9 cellular contexts compared by ENCODE assay signal in the genomic region with DNA sequence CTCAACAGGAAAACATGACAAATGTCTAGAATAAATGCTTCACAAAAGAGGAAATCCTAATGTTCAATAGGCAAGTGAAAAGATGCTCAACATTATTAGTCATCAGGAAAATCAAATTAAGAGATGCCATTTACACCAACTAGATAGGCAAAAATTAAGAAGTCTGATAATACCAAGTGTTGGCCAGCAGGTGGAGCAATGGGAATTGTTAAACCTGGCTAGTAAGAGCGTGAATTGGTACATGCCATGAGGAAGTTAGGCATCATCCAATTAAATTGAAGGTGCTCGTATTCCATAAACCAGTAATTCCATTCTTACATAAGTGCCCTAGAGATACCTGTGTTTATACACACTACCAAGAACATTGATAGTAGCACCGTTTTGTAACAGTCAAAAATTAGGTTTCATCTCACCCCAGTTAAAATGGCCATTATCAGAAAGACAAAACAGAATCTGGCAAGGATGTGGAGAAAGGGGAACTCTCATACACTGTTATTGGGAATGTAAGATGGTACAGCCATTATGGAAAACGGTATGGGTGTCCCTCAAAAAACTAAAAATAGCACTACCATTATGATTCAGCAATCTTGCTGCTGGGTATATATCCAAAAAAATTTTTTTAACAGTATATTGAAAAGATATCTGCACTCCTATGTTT. TPM values are rescaled to one million over a fixed set of nuclear protein-coding genes. Genes with fewer than 3 reads are reported as not detected.
DNase-seq lines count a peak whose midpoint lies in the region; ATAC-seq, FAIRE-seq and TF ChIP-seq lines count a peak whose summit lies in the region.
"Had no signal": no experiment of that assay in that cellular context is flagged by ENCODE, and none has a peak within 500 bp of the region (broad histone marks: within the 10 kb centered on the region; RNA-seq: fewer than 3 reads in every experiment).

No MANE protein-coding gene starts in this region.

- peak; percentile 99 for FAIRE-seq in pancreas (lab: Jason Lieb, UNC)

- ATAC-seq in GM19351 (IDR thresholded peaks at IDR 0.05; ENCODE audit: unreplicated experiment): peak; percentile 91
- peak; percentile 60 to 94 (median 88) for ATAC-seq in pancreas
- ATAC-seq in HG03460 (IDR thresholded peaks at IDR 0.05; ENCODE audit: unreplicated experiment): no peak

- intact Hi-C loops in pancreas (cut with DNase I): no loop called here

- no peaks in the 10 kb centered on the region for H3K4me1 ChIP-seq in pancreas

- DNase-seq in COLO668 (lab: John Stamatoyannopoulos, UW; ENCODE audit: unreplicated experiment) (peak; percentile 26), HL-60 (ENCODE audit: low read depth in 1 of 2, low spot score in 1 of 2) (peak; percentile 11 to 57), NCI-H82 treated with DMSO at 0.1 percent for 48 hours (lab: John Stamatoyannopoulos, UW; ENCODE audit: unreplicated experiment) (peak; percentile 60), activated T-helper 1 cell treated with Interleukin-2 at 50 U/mL for 16 hours (ENCODE audit: low read depth) (peak; percentile 15), fibroblast of the aortic adventitia (ENCODE audit: low read depth) (peak; percentile 86), pancreas (peak in 3 of 6 donors; percentile 29 to 60 (median 47))

- H3K27me3 ChIP-seq in HL-60 (ENCODE audit: insufficient read depth, poor library complexity, severe bottlenecking): peaks cover 3% of the 10 kb centered on the region
- H3K27me3 ChIP-seq in pancreas: peaks cover 0 to 28% (median 5%) of the 10 kb centered on the region in 4 donors

- TF ChIP-seq CTCF in HL-60 (IDR thresholded peaks at IDR 0.05; ENCODE audit: insufficient read depth, low read length) (no peak), fibroblast of the aortic adventitia (IDR thresholded peaks at IDR 0.05; ENCODE audit: insufficient read depth, low read length) (peak; percentile 65), pancreas (IDR thresholded peaks at IDR 0.05) (peak; percentile 40 to 58 (median 49))

- H3K36me3 ChIP-seq in pancreas: no peaks in the 10 kb centered on the region

- H3K4me3 ChIP-seq in HL-60 (replicated peaks; ENCODE audit: insufficient read depth, low read length) (no peak overlapping the region), fibroblast of the aortic adventitia (ENCODE audit: low read depth, low read length) (no peak overlapping the region), pancreas (no peak overlapping the region)

- WGBS in pancreas, 2 donors: 0 to 3% methylated on average over 4 of the region's 4 CpGs

- H3K27ac ChIP-seq in HL-60 (replicated peaks) (no peak overlapping the region), pancreas (no peak overlapping the region)

- H3K9me3 ChIP-seq in pancreas: no peaks in the 10 kb centered on the region

RNA-seq across cellular contexts. Expression of gene ZCCHC18, which starts 14.0 kb away (rescaled TPM):
- total RNA-seq in fibroblast of the aortic adventitia (ENCODE audit: low replicate concordance) (0.27 and 2.4 TPM in 2 replicates), pancreas (1 to 10 TPM in 2 of 6 donors, under 1 TPM in 4; 0.05 to 1.5 (median 0.27) TPM)
- 1 to 10 TPM; 1.2 to 6.2 TPM for polyA plus RNA-seq in pancreas

RNA-seq across cellular contexts. Expression of gene TMSB15C, which starts 22.2 kb away (rescaled TPM):
- total RNA-seq in fibroblast of the aortic adventitia (ENCODE audit: low replicate concordance): 3.3 and 5.1 TPM in 2 replicates
- under 1 TPM in 5 of 6 donors, not detected in 1; 0.09 to 0.78 (median 0.28) TPM for total RNA-seq in pancreas
- 1 to 10 TPM in 1 of 2 donors, under 1 TPM in 1; 0.30 to 1.6 TPM for polyA plus RNA-seq in pancreas

RNA-seq across cellular contexts. Expression of gene H2BW2, which starts 58.5 kb away (rescaled TPM):
- not detected in 2 replicates for total RNA-seq in fibroblast of the aortic adventitia (ENCODE audit: low replicate concordance)
- total RNA-seq in pancreas: not detected
- polyA plus RNA-seq in pancreas: not detected
- total RNA-seq: T-helper 2 cell treated with Interferon-gamma antibody and Interleukin-4, amounts not matched to agents 100 ng/mL and 5 ng/mL, for 36 hours had no signal

RNA-seq across cellular contexts. Expression of gene SLC25A53, which starts 58.5 kb away (rescaled TPM):
- total RNA-seq in fibroblast of the aortic adventitia (ENCODE audit: low replicate concordance) (3.6 and 12.9 TPM in 2 replicates), pancreas (1 to 10 TPM; 3.0 to 5.7 (median 4.0) TPM)
- 1 to 10 TPM; 3.7 to 5.8 TPM for polyA plus RNA-seq in pancreas
